21 cellular contexts compared by ENCODE assay signal in genomic region chr2:137437386-137437785, GRCh38.
DNase-seq lines count a peak whose midpoint lies in the region; ATAC-seq and TF ChIP-seq lines count a peak whose summit lies in the region.
"Had no signal": no experiment of that assay in that cellular context is flagged by ENCODE, and none has a peak within 500 bp of the region (broad histone marks: within the 10 kb centered on the region; RNA-seq: fewer than 3 reads in every experiment).

No MANE protein-coding gene starts in this region.

- no peak for ATAC-seq in GM21529 (IDR thresholded peaks at IDR 0.05; ENCODE audit: unreplicated experiment)
- no peak for ATAC-seq in activated CD4-positive, CD25-positive, alpha-beta regulatory T cell treated with anti-CD3 and anti-CD28 coated beads, Interleukin-2, amount 50 U/mL, for 24 hours
- ATAC-seq: CD8-positive, alpha-beta T cell; Panc1 had no signal

- TF ChIP-seq CTCF in AG10803 (conservative IDR thresholded peaks at IDR 0.05; ENCODE audit: low read length) (no peak), RWPE1 (conservative IDR thresholded peaks at IDR 0.05; ENCODE audit: low read depth) (no peak), foreskin fibroblast (IDR thresholded peaks at IDR 0.05; ENCODE audit: low read depth, low read length) (no peak), stomach (IDR thresholded peaks at IDR 0.05) (no peak)

- no peak for TF ChIP-seq EP300 in stomach (IDR thresholded peaks at IDR 0.05)

- H3K27me3 ChIP-seq in stomach = no peaks in the 10 kb centered on the region

- H3K27ac ChIP-seq in RWPE1 = no peak overlapping the region
- no peak overlapping the region for H3K27ac ChIP-seq in stomach
- H3K27ac ChIP-seq: C4-2B, KMS-11 had no signal

- POLR2A ChIA-PET in RWPE1 (lab: Yijun Ruan, JAX; ENCODE audit: low non-redundant PET) = no interaction called here

- no peaks in the 10 kb centered on the region for H3K36me3 ChIP-seq in stomach

- no peaks in the 10 kb centered on the region for H3K9me3 ChIP-seq in stomach
- H3K9me3 ChIP-seq: Caco-2, SK-N-SH had no signal

- no peaks in the 10 kb centered on the region for H3K4me1 ChIP-seq in stomach
- H3K4me1 ChIP-seq: Caco-2 had no signal

- intact Hi-C loops in stomach (cut with DNase I; ENCODE audit: low total_unique reads) = no loop called here

- CTCF ChIA-PET in RWPE1 (lab: Yijun Ruan, JAX) = no interaction called here

- peak; percentile 4 for DNase-seq in AG10803 (ENCODE audit: low read depth)
- peak; percentile 5 for DNase-seq in GM03348 (ENCODE audit: low spot score)
- DNase-seq in RWPE1 (ENCODE audit: low spot score) = peak; percentile 28
- DNase-seq in foreskin fibroblast = peak; percentile 4 to 40
- no peak for DNase-seq in stomach
- DNase-seq: Caco-2; CD8-positive, alpha-beta T cell; DMS79 treated with DMSO at 0.1 percent for 48 hours; GF-D8; NCI-H1092; NCI-H1417 treated with DMSO at 0.1 percent for 48 hours; NCI-H1694 treated with DMSO at 0.1 percent for 48 hours; NCI-H2081; NCI-H526 treated with DMSO at 0.1 percent for 48 hours; SK-N-SH; SW 1271 had no signal

- 74 to 81% (median 80%) methylated on average over 2 of the region's 2 CpGs for WGBS in stomach, 5 donors

- no peak for TF ChIP-seq POLR2A in stomach (IDR thresholded peaks at IDR 0.05)

- H3K4me3 ChIP-seq in AG10803 (ENCODE audit: low read length) (no peak overlapping the region), foreskin fibroblast (ENCODE audit: low read depth in 1 of 2, low read length in 2 of 2) (no peak overlapping the region), stomach (no peak overlapping the region)
